ENCODE assay signal across 8 cellular contexts in the genomic region with DNA sequence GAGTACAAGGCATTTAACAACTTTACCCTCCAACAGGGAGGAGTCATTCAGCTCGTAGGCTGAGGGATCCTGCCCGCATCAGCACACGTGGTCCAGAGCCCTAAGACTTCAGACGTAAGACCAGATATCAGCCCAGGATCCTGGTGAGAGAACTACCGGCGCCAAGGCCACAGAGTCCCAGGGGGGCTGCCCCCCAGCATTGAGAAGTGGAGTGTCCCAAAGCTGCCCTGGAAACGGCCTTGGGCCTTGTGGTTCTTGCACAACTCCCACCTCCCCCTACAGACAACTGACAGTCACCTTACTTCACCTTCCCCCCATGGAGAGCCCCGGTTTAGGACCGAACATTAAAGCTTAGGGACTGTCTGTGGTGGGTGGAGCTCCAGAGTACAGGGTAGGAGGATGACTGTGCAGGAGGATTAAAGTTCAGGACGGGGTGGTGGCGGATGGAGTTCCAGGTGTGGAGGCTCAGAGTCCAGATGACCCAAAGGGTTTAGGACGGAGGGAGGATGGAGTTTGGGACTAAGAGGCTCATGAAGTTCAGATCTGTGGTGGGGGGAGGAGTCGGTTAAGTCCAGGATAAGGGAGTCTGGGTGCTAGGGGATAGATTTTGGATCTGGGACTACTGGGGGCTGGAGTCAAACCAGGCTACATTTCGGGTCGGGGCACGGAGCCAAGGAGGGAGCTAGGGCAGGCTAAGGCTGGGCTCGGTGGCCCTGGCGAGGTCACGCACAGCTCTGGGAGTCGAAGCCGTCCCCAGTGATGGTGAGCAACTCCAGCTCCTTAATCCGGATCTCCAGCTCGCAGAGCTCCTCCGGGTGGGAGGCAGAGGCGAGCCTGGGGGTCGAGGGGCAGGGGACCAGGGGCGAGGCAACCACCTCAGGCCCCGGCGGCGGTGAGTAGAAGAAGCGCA. TPM values are rescaled to one million over a fixed set of nuclear protein-coding genes. Genes with fewer than 3 reads are reported as not detected.
A peak's percentile ranks its signal among the peaks of the same experiment; 100 is the strongest.
DNase-seq lines count a peak whose midpoint lies in the region; TF ChIP-seq lines count a peak whose summit lies in the region.

No MANE protein-coding gene starts in this region.

- TF ChIP-seq CTCF in AG04450 (IDR thresholded peaks at IDR 0.05; ENCODE audit: low read depth, low read length) (no peak), coronary artery (IDR thresholded peaks at IDR 0.05) (no peak), GM10266 (IDR thresholded peaks at IDR 0.05; ENCODE audit: control insufficient read depth, insufficient read depth, low read depth, missing control alignments) (no peak)

- peaks cover 3% of the 10 kb centered on the region for H3K27me3 Mint-ChIP-seq in IgD-negative memory B cell

- H3K4me3 Mint-ChIP-seq in IgD-negative memory B cell, result peak overlapping the region; percentile 72 to 95 (median 79)

- no peaks in the 10 kb centered on the region for H3K9me3 Mint-ChIP-seq in IgD-negative memory B cell

- H3K4me3 ChIP-seq in AG04450 (ENCODE audit: low read depth, low read length) (peak overlapping the region; percentile 66), coronary artery (peak overlapping the region; percentile 66), mucosa of rectum (ENCODE audit: low read length in 2 of 2) (peak overlapping the region; percentile 32 to 48)

- H3K9me3 ChIP-seq in AG04450 (ENCODE audit: control insufficient read depth, insufficient read depth, low read length), result no peaks in the 10 kb centered on the region
- no peaks in the 10 kb centered on the region for H3K9me3 ChIP-seq in mucosa of rectum (ENCODE audit: control insufficient read depth in 2 of 2, low read length in 2 of 2)

- H3K27ac Mint-ChIP-seq in IgD-negative memory B cell, result peak overlapping the region in 1 of 3 donors; percentile 16

- CTCF ChIA-PET in AG04450 (lab: Charles Lee), result interaction anchor here (0.9 to 4.0 kb wide), 3 partner anchors 43 to 533 kb away, joined by 3 to 22 read pairs (median 3); no protein-coding TSS in a partner anchor

- H3K9ac ChIP-seq in mucosa of rectum (ENCODE audit: low read depth in 1 of 2, low read length in 2 of 2), result peak overlapping the region; percentile 18 to 36

- peaks cover 32 to 45% of the 10 kb centered on the region in 2 donors for H3K4me1 ChIP-seq in mucosa of rectum (ENCODE audit: control insufficient read depth in 2 of 2, insufficient read depth in 2 of 2, low read length in 2 of 2)

- H3K27me3 ChIP-seq in AG04450 (ENCODE audit: control insufficient read depth, insufficient read depth, low read length) (no peaks in the 10 kb centered on the region), mucosa of rectum (ENCODE audit: control insufficient read depth in 2 of 2, insufficient read depth in 2 of 2, low read length in 2 of 2) (no peaks in the 10 kb centered on the region)

- H3K36me3 Mint-ChIP-seq in IgD-negative memory B cell, result no peaks in the 10 kb centered on the region

- POLR2A ChIA-PET in AG04450 (lab: Yijun Ruan, JAX), result interaction anchor here (0.9 to 3.0 kb wide), 5 partner anchors 8 to 75 kb away, joined by 4 to 30 read pairs (median 8); a partner anchor contains a TSS

- DNase-seq in AG04450 (ENCODE audit: low read depth, low spot score), result no peak
- peak; percentile 78 for DNase-seq in coronary artery (ENCODE audit: low spot score)
- no peak for DNase-seq in DMS153 treated with DMSO at 0.1 percent for 48 hours (lab: John Stamatoyannopoulos, UW; ENCODE audit: unreplicated experiment)
- DNase-seq in GM10266 (ENCODE audit: extremely low spot score), result no peak
- no peak for DNase-seq in hepatic stellate cell (ENCODE audit: low spot score)
- no peak for DNase-seq in NK-92 treated with Interleukin-12 subunit alpha and Interleukin-12 subunit beta, amount 100 ng/mL, for 24 hours (lab: John Stamatoyannopoulos, UW)

- H3K36me3 ChIP-seq in mucosa of rectum (ENCODE audit: control insufficient read depth in 2 of 2, insufficient read depth in 2 of 2, low read length in 2 of 2), result no peaks in the 10 kb centered on the region

- H3K27ac ChIP-seq in AG04450 (ENCODE audit: low read depth, low read length) (peak overlapping the region; percentile 61), coronary artery (peak overlapping the region; percentile 45 to 75), mucosa of rectum (ENCODE audit: low read depth in 2 of 2, low read length in 2 of 2) (peak overlapping the region; percentile 76 to 77)

- peaks cover 7 to 12% (median 10%) of the 10 kb centered on the region in 3 donors for H3K4me1 Mint-ChIP-seq in IgD-negative memory B cell

RNA-seq across cellular contexts. Expression of a gene that starts 0.9 kb away (rescaled TPM):
- polyA plus RNA-seq in AG04450 (2011; rRNA removed), result not detected in 2 replicates
- polyA minus RNA-seq in AG04450 (2011; rRNA and poly(A)+ RNA removed), result not detected in 2 replicates
- not detected for polyA plus RNA-seq in IgD-negative memory B cell

RNA-seq across cellular contexts. Expression of a gene that starts 36.5 kb away (rescaled TPM):
- polyA plus RNA-seq in AG04450 (2011; rRNA removed) (1,182 and 1,226 TPM in 2 replicates), IgD-negative memory B cell (39.7 TPM)
- polyA minus RNA-seq in AG04450 (2011; rRNA and poly(A)+ RNA removed), result 475 and 515 TPM in 2 replicates

Comparison
In these comparisons a context has a peak if more than half of its experiments do, and no peak if none do; other contexts are left out.
1. RNA of a gene that starts 36.5 kb away (polyA plus RNA-seq): 1,182 to 1,226 TPM in AG04450; 39.7 TPM in IgD-negative memory B cell (single experiment); every median in the first group is over 10 times any median in the second.
2. Peak in every context shown above with its lines, with median percentiles within 50 percentile points of each other: H3K27ac ChIP-seq and H3K4me3 ChIP-seq.